ENCODE assay signal across 22 cellular contexts in the genomic region with DNA sequence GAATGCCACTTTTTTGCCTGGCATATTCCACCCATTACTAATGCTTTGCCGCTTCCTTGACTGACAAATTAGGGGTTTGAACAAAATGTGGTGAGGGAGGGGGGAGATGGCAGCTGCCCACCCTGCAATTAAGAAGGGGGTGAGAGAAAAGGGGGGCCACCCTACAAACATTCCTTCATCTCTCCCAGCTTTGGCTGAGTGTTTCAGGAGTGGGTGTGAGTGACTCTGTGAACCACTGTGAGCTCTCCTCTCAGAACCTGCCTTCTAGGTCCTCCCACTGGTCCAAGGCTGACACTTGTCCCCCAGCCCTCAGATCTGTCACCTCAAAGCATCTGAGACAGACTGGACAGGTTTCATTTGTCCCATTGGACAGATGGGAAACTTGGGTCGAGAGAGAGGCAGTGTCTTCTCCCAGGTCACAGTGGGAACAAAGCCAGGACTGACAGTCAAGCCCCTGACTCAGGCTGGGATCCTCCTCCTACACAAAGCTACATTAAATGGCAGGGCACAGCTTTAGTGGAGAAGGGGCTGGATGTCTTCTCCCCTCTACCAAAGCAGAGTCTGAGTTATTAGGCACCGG.
DNase-seq lines count a peak whose midpoint lies in the region; ATAC-seq and TF ChIP-seq lines count a peak whose summit lies in the region.
"Had no signal": no experiment of that assay in that cellular context is flagged by ENCODE, and none has a peak within 500 bp of the region (broad histone marks: within the 10 kb centered on the region; RNA-seq: fewer than 3 reads in every experiment).

No MANE protein-coding gene starts in this region.

- intact Hi-C loops in cardiac septum (cut with DNase I): no loop called here
- intact Hi-C loops in Right ventricle myocardium superior (cut with DNase I): no loop called here

- H3K4me1 Mint-ChIP-seq in osteocyte (ENCODE audit: unreplicated experiment): no peaks in the 10 kb centered on the region
- H3K4me1 Mint-ChIP-seq: CD8-positive, alpha-beta memory T cell had no signal

- H3K9me3 Mint-ChIP-seq in osteocyte (ENCODE audit: unreplicated experiment): no peaks in the 10 kb centered on the region
- H3K9me3 Mint-ChIP-seq: CD8-positive, alpha-beta memory T cell; GM23338 had no signal

- no peak for ATAC-seq in Right ventricle myocardium superior (ENCODE audit: poor library complexity)
- ATAC-seq in HG03469 (IDR thresholded peaks at IDR 0.05; ENCODE audit: unreplicated experiment): no peak
- ATAC-seq: A549, GM12878 had no signal

- H3K27me3 Mint-ChIP-seq in osteocyte (ENCODE audit: unreplicated experiment): no peaks in the 10 kb centered on the region

- TF ChIP-seq CTCF in osteocyte (IDR thresholded peaks at IDR 0.05): no peak

- no peaks in the 10 kb centered on the region for H3K36me3 Mint-ChIP-seq in osteocyte (ENCODE audit: unreplicated experiment)
- H3K36me3 Mint-ChIP-seq: CD14-positive monocyte; CD8-positive, alpha-beta memory T cell had no signal

- peak; percentile 54 for DNase-seq in cardiac septum (ENCODE audit: low spot score)
- no peak for DNase-seq in Right ventricle myocardium superior
- peak; percentile 53 for DNase-seq in islet precursor cell
- DNase-seq in osteocyte (ENCODE audit: extremely low spot score, unreplicated experiment): peak; percentile 59
- DNase-seq in HuH-7.5 (ENCODE audit: low spot score): no peak
- DNase-seq in superior temporal gyrus (ENCODE audit: extremely low spot score): no peak
- DNase-seq: 8988T; ACHN; AML-193; BE2C; CD4-positive, alpha-beta T cell; CD8-positive, alpha-beta memory T cell; DMS 273 treated with DMSO at 0.1 percent for 48 hours; DMS79; EL; GDM1; HFFc6 had no signal

- H3K27ac Mint-ChIP-seq in osteocyte (ENCODE audit: unreplicated experiment): no peak overlapping the region
- H3K27ac Mint-ChIP-seq: CD4-positive, alpha-beta T cell; GM23338; HFFc6 had no signal

- H3K4me3 Mint-ChIP-seq in osteocyte (ENCODE audit: unreplicated experiment): no peak overlapping the region
- H3K4me3 Mint-ChIP-seq: CD4-positive, alpha-beta T cell; CD8-positive, alpha-beta memory T cell; GM23338; HFFc6 had no signal

Comparison
In these comparisons a context has a peak if more than half of its experiments do, and no peak if none do; other contexts are left out.
1. DNase-seq: peak in cardiac septum (single experiment), islet precursor cell (single experiment) and osteocyte (single experiment); none in Right ventricle myocardium superior (single experiment), HuH-7.5 (single experiment) and superior temporal gyrus (single experiment).